In genomic region chr1:115138973-115139372, GRCh38 we compare ENCODE assay signal across 9 cellular contexts. TPM values are rescaled to one million over a fixed set of nuclear protein-coding genes. Genes with fewer than 3 reads are reported as not detected.
A peak's percentile ranks its signal among the peaks of the same experiment; 100 is the strongest.
DNase-seq lines count a peak whose midpoint lies in the region; ATAC-seq, FAIRE-seq and TF ChIP-seq lines count a peak whose summit lies in the region.
"Had no signal": no experiment of that assay in that cellular context is flagged by ENCODE, and none has a peak within 500 bp of the region (broad histone marks: within the 10 kb centered on the region; RNA-seq: fewer than 3 reads in every experiment).

No MANE protein-coding gene starts in this region.

- H3K27me3 ChIP-seq in HAP-1 (ENCODE audit: low read depth) (no peaks in the 10 kb centered on the region), pancreas (no peaks in the 10 kb centered on the region), transverse colon (no peaks in the 10 kb centered on the region)
- H3K27me3 ChIP-seq: neutrophil had no signal

- intact Hi-C loops in pancreas (cut with DNase I) (loop anchor here in 2 of 3 donors (5.0 kb wide), 2 partner anchors 328 to 458 kb away; no protein-coding TSS in a partner anchor), transverse colon (cut with DNase I; ENCODE audit: low total_unique reads) (loop anchor here (5.0 kb wide), 2 partner anchors 338 to 458 kb away; no protein-coding TSS in a partner anchor)

- H3K4me1 ChIP-seq in HAP-1, result no peaks in the 10 kb centered on the region
- no peaks in the 10 kb centered on the region for H3K4me1 ChIP-seq in pancreas
- H3K4me1 ChIP-seq in transverse colon, result peaks cover 0 to 3% (median 2%) of the 10 kb centered on the region in 4 donors

- in situ Hi-C loops in HAP-1 (cut with MboI; ENCODE audit: low sequenced_read_pairs), result loop anchor here (5.0 to 25.0 kb wide), 2 partner anchors 453 to 623 kb away; partner anchors contain the start of gene CASQ2
- in situ Hi-C loops in SK-MEL-5 (cut with HindIII; ENCODE audit: low pct_unique_long_range_greater_than_20kb, low sequenced_read_pairs), result no loop called here
- in situ Hi-C loops in transverse colon (cut with MboI; ENCODE audit: low pct_ligation_motif_present in 1 of 4, low pct_unique_long_range_greater_than_20kb in 1 of 4, low sequenced_read_pairs in 3 of 4), result loop anchor here (5.0 to 25.0 kb wide), 6 partner anchors 323 to 623 kb away; partner anchors contain the start of gene CASQ2 (in 2 of the 4)

- no peak for TF ChIP-seq EP300 in transverse colon (IDR thresholded peaks at IDR 0.05; ENCODE audit: low read depth)

- TF ChIP-seq CTCF in pancreas (IDR thresholded peaks at IDR 0.05), result peak; percentile 59 to 85 (median 79)
- TF ChIP-seq CTCF in transverse colon (IDR thresholded peaks at IDR 0.05), result peak; percentile 83 to 90 (median 89)

- peak; percentile 98 to 100 (median 98) for ATAC-seq in pancreas

- H3K4me3 ChIP-seq in HAP-1 (no peak overlapping the region), pancreas (no peak overlapping the region), transverse colon (no peak overlapping the region)

- H3K27ac ChIP-seq in pancreas, result no peak overlapping the region
- no peak overlapping the region for H3K27ac ChIP-seq in transverse colon
- H3K27ac ChIP-seq: neutrophil had no signal

- no peak for TF ChIP-seq POLR2A in transverse colon (IDR thresholded peaks at IDR 0.05)

- H3K36me3 ChIP-seq in HAP-1 (replicated peaks) (no peaks in the 10 kb centered on the region), pancreas (no peaks in the 10 kb centered on the region), transverse colon (no peaks in the 10 kb centered on the region)
- H3K36me3 ChIP-seq: neutrophil had no signal

- FAIRE-seq in pancreas (lab: Jason Lieb, UNC), result peak; percentile 54

- H3K9me3 ChIP-seq in HAP-1 (no peaks in the 10 kb centered on the region), pancreas (no peaks in the 10 kb centered on the region), transverse colon (no peaks in the 10 kb centered on the region)
- H3K9me3 ChIP-seq: neutrophil had no signal

- DNase-seq in EL (peak; percentile 93), HAP-1 (ENCODE audit: low spot score in 2 of 2) (peak; percentile 55 to 82), NAMALWA (ENCODE audit: low spot score) (peak; percentile 76), SK-MEL-5 (ENCODE audit: low read depth, low spot score) (peak; percentile 87), germinal center (ENCODE audit: low spot score) (peak; percentile 72), pancreas (peak; percentile 74 to 94 (median 86)), transverse colon (peak; percentile 83)
- peak; percentile 60 for DNase-seq in activated naive CD4-positive, alpha-beta T cell treated with Interleukin-2 at 50 U/mL for 16 hours

- WGBS in pancreas, 2 donors, result 5 to 6% methylated on average over 13 of the region's 13 CpGs
- 7% methylated on average over 13 of the region's 13 CpGs; no CpG with 5 or more reads in 1 of the 2 donors for WGBS in transverse colon (ENCODE audit: low coverage in 1 of 2), 2 donors

RNA-seq across cellular contexts. Expression of gene TSPAN2, which starts 49.7 kb away (rescaled TPM):
- total RNA-seq in SK-MEL-5 (2014; rRNA removed; shearing (Covaris generic)), result not detected in 2 replicates
- polyA plus RNA-seq in SK-MEL-5 (2015; cell fraction: cytosol; rRNA removed), result not detected in 2 replicates
- not detected in 2 replicates for polyA plus RNA-seq in SK-MEL-5 (2015; cell fraction: nucleus; rRNA removed)
- total RNA-seq in pancreas, result 1 to 10 TPM; 1.6 to 7.2 (median 2.6) TPM
- polyA plus RNA-seq in pancreas, result 10 to 100 TPM in 1 of 2 donors, 1 to 10 TPM in 1; 1.7 to 10.2 TPM
- total RNA-seq in transverse colon, result 10 to 100 TPM; 10.8 to 16.4 (median 11.7) TPM
